15 cellular contexts compared by ENCODE assay signal in the genomic region with DNA sequence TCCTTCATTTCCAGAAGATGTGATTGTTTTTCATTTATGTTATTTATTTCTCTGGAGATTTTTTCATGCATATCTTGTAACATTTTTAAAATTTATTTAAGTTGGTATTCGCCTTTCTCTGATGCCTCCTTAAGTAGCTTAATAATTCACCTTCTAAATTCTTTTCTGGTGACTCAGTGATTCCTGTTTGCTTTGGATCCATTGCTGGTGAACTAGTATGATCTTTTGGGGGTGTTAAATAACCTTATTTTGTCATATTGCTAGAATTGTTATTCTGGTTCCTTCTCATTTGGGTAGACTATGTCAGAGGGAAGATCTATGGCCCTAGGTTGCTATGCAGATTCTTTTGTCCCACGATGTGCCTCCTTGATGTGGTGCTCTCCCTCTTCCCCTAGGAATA.
"Had no signal": no experiment of that assay in that cellular context is flagged by ENCODE, and none has a peak within 500 bp of the region (broad histone marks: within the 10 kb centered on the region; RNA-seq: fewer than 3 reads in every experiment).

No MANE protein-coding gene starts in this region.

- DNase-seq: activated CD4-positive, alpha-beta T cell treated with anti-CD3 and anti-CD28 coated beads, Interleukin-2, amount 10 ng/mL, durations not matched to agents 7 days and 5 days; activated CD8-positive, alpha-beta T cell treated with anti-CD3 and anti-CD28 coated beads, Interleukin-2, amount 10 ng/mL, durations not matched to agents 7 days and 5 days; activated naive CD4-positive, alpha-beta T cell treated with anti-CD3 and anti-CD28 coated beads for 36 hours; activated T-cell treated with anti-CD3 and anti-CD28 coated beads, Interleukin-2, amount 50 U/mL, for 24 hours; brain microvascular endothelial cell; heart right ventricle; immature natural killer cell; lower lobe of right lung; natural killer cell; ovary; right lobe of liver; small intestine; stimulated activated CD4-positive, alpha-beta T cell treated with anti-CD3 and anti-CD28 coated beads, Interleukin-4, amount 100 ng/mL, for 24 hours; T-cell; upper lobe of left lung had no signal

- FAIRE-seq: small intestine had no signal
